In the genomic region with DNA sequence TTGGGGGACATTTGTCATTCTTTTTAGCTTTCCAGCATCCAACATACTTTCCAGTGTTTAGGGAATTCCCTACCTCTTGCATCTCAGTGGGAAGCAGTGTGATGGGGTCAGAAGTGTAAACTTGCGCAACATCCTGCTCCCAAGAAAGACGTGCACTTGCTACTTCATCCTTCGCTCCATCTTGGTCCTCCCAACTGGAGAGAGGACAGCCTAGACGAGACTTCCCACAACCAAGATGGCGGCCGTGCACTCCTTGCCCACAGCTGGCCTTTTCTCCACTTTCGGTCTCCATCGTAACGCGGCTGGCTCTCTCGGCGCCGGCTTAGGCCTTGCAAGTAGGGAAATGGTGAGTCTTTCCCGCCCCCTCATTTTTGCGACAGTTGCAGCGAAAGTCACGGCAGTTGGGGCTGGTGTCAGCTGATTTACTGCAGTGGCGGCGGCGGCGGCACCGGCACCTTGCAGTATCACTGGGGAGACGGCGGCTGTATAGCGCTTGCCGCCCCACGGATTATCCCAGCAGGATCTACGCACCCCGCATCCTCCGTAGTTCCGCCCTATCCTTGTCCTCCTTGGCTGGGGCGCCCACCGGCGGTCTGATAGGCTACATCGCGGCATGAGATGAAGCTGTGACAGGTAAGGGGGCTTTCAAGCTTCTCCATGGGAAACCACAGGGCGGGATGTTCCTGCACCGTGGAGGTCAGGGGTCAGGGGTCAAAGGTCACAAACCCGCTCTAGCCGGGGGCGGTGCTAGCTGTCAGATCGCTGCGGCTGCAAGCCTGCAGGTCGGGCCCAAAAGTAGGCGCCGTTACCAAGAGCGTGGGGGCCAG, we compare ENCODE assay signal across 1 cellular context.
TF ChIP-seq lines count a peak whose summit lies in the region.

A gene (plus strand): TSS at position 416 of the 827 bp plus-strand sequence. CDS start 21,157 bp downstream, outside the sequence.

TF ChIP-seq in HepG2, 621 proteins besides CTCF, POLR2A, EP300 and RAD21 (continued from another document and continues in another):
- TF ChIP-seq ETV6 (CRISPR knock-in tag; conservative IDR thresholded peaks at IDR 0.05): no peak
- peak; percentile 31; the same call in 1 of the 2 replicates for TF ChIP-seq NCOA2 (CRISPR knock-in tag; IDR thresholded peaks at IDR 0.05)
- TF ChIP-seq, protein P1, sequence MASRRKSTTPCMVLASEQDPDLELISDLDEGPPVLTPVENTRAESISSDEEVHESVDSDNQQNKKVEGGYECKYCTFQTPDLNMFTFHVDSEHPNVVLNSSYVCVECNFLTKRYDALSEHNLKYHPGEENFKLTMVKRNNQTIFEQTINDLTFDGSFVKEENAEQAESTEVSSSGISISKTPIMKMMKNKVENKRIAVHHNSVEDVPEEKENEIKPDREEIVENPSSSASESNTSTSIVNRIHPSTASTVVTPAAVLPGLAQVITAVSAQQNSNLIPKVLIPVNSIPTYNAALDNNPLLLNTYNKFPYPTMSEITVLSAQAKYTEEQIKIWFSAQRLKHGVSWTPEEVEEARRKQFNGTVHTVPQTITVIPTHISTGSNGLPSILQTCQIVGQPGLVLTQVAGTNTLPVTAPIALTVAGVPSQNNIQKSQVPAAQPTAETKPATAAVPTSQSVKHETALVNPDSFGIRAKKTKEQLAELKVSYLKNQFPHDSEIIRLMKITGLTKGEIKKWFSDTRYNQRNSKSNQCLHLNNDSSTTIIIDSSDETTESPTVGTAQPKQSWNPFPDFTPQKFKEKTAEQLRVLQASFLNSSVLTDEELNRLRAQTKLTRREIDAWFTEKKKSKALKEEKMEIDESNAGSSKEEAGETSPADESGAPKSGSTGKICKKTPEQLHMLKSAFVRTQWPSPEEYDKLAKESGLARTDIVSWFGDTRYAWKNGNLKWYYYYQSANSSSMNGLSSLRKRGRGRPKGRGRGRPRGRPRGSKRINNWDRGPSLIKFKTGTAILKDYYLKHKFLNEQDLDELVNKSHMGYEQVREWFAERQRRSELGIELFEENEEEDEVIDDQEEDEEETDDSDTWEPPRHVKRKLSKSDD (CRISPR knock-in tag; IDR thresholded peaks at IDR 0.05; ENCODE audit: low read depth): peak; percentile 55; the same call in 1 of the 2 replicates
- TF ChIP-seq, protein P2, sequence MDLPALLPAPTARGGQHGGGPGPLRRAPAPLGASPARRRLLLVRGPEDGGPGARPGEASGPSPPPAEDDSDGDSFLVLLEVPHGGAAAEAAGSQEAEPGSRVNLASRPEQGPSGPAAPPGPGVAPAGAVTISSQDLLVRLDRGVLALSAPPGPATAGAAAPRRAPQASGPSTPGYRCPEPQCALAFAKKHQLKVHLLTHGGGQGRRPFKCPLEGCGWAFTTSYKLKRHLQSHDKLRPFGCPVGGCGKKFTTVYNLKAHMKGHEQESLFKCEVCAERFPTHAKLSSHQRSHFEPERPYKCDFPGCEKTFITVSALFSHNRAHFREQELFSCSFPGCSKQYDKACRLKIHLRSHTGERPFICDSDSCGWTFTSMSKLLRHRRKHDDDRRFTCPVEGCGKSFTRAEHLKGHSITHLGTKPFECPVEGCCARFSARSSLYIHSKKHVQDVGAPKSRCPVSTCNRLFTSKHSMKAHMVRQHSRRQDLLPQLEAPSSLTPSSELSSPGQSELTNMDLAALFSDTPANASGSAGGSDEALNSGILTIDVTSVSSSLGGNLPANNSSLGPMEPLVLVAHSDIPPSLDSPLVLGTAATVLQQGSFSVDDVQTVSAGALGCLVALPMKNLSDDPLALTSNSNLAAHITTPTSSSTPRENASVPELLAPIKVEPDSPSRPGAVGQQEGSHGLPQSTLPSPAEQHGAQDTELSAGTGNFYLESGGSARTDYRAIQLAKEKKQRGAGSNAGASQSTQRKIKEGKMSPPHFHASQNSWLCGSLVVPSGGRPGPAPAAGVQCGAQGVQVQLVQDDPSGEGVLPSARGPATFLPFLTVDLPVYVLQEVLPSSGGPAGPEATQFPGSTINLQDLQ (CRISPR knock-in tag; IDR thresholded peaks at IDR 0.05): no peak
- TF ChIP-seq CENPT (CRISPR knock-in tag; IDR thresholded peaks at IDR 0.05; ENCODE audit: low read depth): no peak
- no peak for TF ChIP-seq ZNF326 (CRISPR knock-in tag; IDR thresholded peaks at IDR 0.05; ENCODE audit: borderline replicate concordance)
- peak; percentile 62 for TF ChIP-seq ARNTL (CRISPR knock-in tag; IDR thresholded peaks at IDR 0.05)
- TF ChIP-seq, protein P3, sequence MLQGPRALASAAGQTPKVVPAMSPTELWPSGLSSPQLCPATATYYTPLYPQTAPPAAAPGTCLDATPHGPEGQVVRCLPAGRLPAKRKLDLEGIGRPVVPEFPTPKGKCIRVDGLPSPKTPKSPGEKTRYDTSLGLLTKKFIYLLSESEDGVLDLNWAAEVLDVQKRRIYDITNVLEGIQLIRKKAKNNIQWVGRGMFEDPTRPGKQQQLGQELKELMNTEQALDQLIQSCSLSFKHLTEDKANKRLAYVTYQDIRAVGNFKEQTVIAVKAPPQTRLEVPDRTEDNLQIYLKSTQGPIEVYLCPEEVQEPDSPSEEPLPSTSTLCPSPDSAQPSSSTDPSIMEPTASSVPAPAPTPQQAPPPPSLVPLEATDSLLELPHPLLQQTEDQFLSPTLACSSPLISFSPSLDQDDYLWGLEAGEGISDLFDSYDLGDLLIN (CRISPR knock-in tag; IDR thresholded peaks at IDR 0.05; ENCODE audit: borderline replicate concordance): no peak
- TF ChIP-seq ZMAT3 (CRISPR knock-in tag; conservative IDR thresholded peaks at IDR 0.05): no peak
- TF ChIP-seq ZNF879 (CRISPR knock-in tag; IDR thresholded peaks at IDR 0.05): no peak
- 0 out of 2 replicates have a peak, but pooled peaks have one; percentile 38 for TF ChIP-seq CBFB (CRISPR knock-in tag; IDR thresholded peaks at IDR 0.05)
- TF ChIP-seq ZBTB42 (CRISPR knock-in tag; IDR thresholded peaks at IDR 0.05): no peak
- no peak for TF ChIP-seq EEA1 (CRISPR knock-in tag; IDR thresholded peaks at IDR 0.05; ENCODE audit: borderline replicate concordance)
- TF ChIP-seq TARDBP (CRISPR knock-in tag; IDR thresholded peaks at IDR 0.05): peak; percentile 71
- TF ChIP-seq ZNF143 (CRISPR knock-in tag; IDR thresholded peaks at IDR 0.05): peak; percentile 83
- no peak for TF ChIP-seq GATA4 (IDR thresholded peaks at IDR 0.05; ENCODE audit: borderline replicate concordance, low read depth)
- TF ChIP-seq, protein P4, sequence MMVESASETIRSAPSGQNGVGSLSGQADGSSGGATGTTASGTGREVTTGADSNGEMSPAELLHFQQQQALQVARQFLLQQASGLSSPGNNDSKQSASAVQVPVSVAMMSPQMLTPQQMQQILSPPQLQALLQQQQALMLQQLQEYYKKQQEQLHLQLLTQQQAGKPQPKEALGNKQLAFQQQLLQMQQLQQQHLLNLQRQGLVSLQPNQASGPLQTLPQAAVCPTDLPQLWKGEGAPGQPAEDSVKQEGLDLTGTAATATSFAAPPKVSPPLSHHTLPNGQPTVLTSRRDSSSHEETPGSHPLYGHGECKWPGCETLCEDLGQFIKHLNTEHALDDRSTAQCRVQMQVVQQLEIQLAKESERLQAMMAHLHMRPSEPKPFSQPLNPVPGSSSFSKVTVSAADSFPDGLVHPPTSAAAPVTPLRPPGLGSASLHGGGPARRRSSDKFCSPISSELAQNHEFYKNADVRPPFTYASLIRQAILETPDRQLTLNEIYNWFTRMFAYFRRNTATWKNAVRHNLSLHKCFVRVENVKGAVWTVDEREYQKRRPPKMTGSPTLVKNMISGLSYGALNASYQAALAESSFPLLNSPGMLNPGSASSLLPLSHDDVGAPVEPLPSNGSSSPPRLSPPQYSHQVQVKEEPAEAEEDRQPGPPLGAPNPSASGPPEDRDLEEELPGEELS (CRISPR knock-in tag; IDR thresholded peaks at IDR 0.05): peak; percentile 34; the same call in 1 of the 2 replicates
- TF ChIP-seq ZNF101 (CRISPR knock-in tag; IDR thresholded peaks at IDR 0.05; ENCODE audit: borderline replicate concordance, low read depth): no peak
- peak; percentile 82; the same call in 1 of the 2 replicates for TF ChIP-seq YEATS2 (CRISPR knock-in tag; IDR thresholded peaks at IDR 0.05; ENCODE audit: borderline replicate concordance)
- no peak for TF ChIP-seq PHB2 (IDR thresholded peaks at IDR 0.05; ENCODE audit: partially characterized antibody)
- peak; percentile 87; the same call in 1 of the 2 replicates for TF ChIP-seq ZNF350 (CRISPR knock-in tag; IDR thresholded peaks at IDR 0.05; ENCODE audit: borderline replicate concordance, low read depth)
- no peak for TF ChIP-seq HOXA7 (CRISPR knock-in tag; IDR thresholded peaks at IDR 0.05)
- TF ChIP-seq, protein P5, sequence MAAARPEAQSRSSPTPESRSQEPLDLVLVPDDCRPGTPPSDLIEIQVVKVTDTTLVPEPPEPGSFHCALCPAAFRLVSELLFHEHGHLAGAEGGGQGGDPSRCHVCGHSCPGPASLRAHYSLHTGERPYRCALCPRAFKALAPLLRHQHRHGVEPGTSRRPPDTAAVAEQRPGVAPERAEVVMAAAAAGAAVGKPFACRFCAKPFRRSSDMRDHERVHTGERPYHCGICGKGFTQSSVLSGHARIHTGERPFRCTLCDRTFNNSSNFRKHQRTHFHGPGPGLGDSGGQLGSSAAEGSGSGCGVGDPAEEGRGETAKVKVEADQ (CRISPR knock-in tag; IDR thresholded peaks at IDR 0.05; ENCODE audit: borderline replicate concordance): no peak; the same call in 1 of the 2 replicates
- TF ChIP-seq REL (CRISPR knock-in tag; conservative IDR thresholded peaks at IDR 0.05): peak; percentile 73; the same call in 1 of the 2 replicates
- TF ChIP-seq ZNF451 (CRISPR knock-in tag; IDR thresholded peaks at IDR 0.05): no peak
- TF ChIP-seq EED (CRISPR knock-in tag; IDR thresholded peaks at IDR 0.05): no peak
- TF ChIP-seq ZNF121 (CRISPR knock-in tag; IDR thresholded peaks at IDR 0.05): no peak
- TF ChIP-seq ZNF557 (CRISPR knock-in tag; IDR thresholded peaks at IDR 0.05): no peak
- TF ChIP-seq, protein P6, sequence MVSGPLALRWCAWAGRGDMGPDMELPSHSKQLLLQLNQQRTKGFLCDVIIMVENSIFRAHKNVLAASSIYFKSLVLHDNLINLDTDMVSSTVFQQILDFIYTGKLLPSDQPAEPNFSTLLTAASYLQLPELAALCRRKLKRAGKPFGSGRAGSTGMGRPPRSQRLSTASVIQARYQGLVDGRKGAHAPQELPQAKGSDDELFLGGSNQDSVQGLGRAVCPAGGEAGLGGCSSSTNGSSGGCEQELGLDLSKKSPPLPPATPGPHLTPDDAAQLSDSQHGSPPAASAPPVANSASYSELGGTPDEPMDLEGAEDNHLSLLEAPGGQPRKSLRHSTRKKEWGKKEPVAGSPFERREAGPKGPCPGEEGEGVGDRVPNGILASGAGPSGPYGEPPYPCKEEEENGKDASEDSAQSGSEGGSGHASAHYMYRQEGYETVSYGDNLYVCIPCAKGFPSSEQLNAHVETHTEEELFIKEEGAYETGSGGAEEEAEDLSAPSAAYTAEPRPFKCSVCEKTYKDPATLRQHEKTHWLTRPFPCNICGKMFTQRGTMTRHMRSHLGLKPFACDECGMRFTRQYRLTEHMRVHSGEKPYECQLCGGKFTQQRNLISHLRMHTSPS (CRISPR knock-in tag; IDR thresholded peaks at IDR 0.05; ENCODE audit: low read depth): no peak
- no peak for TF ChIP-seq KLF13 (CRISPR knock-in tag; IDR thresholded peaks at IDR 0.05)
- no peak for TF ChIP-seq ZNF256 (CRISPR knock-in tag; conservative IDR thresholded peaks at IDR 0.05)
- peak; percentile 68; the same call in 1 of the 2 replicates for TF ChIP-seq SRY (CRISPR knock-in tag; IDR thresholded peaks at IDR 0.05)
- TF ChIP-seq ZFP41 (CRISPR knock-in tag; IDR thresholded peaks at IDR 0.05; ENCODE audit: borderline replicate concordance): no peak
- TF ChIP-seq ZNF652 (CRISPR knock-in tag; IDR thresholded peaks at IDR 0.05; ENCODE audit: borderline replicate concordance, low read depth): no peak
- no peak for TF ChIP-seq PHF5A (CRISPR knock-in tag; IDR thresholded peaks at IDR 0.05; ENCODE audit: low read depth, unreplicated experiment)
- TF ChIP-seq, protein P7, sequence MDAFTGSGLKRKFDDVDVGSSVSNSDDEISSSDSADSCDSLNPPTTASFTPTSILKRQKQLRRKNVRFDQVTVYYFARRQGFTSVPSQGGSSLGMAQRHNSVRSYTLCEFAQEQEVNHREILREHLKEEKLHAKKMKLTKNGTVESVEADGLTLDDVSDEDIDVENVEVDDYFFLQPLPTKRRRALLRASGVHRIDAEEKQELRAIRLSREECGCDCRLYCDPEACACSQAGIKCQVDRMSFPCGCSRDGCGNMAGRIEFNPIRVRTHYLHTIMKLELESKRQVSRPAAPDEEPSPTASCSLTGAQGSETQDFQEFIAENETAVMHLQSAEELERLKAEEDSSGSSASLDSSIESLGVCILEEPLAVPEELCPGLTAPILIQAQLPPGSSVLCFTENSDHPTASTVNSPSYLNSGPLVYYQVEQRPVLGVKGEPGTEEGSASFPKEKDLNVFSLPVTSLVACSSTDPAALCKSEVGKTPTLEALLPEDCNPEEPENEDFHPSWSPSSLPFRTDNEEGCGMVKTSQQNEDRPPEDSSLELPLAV (CRISPR knock-in tag; conservative IDR thresholded peaks at IDR 0.05; ENCODE audit: low read depth): no peak
- TF ChIP-seq, protein P8, sequence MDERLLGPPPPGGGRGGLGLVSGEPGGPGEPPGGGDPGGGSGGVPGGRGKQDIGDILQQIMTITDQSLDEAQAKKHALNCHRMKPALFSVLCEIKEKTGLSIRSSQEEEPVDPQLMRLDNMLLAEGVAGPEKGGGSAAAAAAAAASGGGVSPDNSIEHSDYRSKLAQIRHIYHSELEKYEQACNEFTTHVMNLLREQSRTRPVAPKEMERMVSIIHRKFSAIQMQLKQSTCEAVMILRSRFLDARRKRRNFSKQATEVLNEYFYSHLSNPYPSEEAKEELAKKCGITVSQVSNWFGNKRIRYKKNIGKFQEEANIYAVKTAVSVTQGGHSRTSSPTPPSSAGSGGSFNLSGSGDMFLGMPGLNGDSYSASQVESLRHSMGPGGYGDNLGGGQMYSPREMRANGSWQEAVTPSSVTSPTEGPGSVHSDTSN (CRISPR knock-in tag; IDR thresholded peaks at IDR 0.05): no peak
- TF ChIP-seq ZNF550 (CRISPR knock-in tag; IDR thresholded peaks at IDR 0.05; ENCODE audit: borderline replicate concordance): no peak
